Comparison of ENCODE assay signal across 8 cellular contexts in genomic region chr3:184314700-184315505, GRCh38. TPM values are rescaled to one million over a fixed set of nuclear protein-coding genes. Genes with fewer than 3 reads are reported as not detected.
DNase-seq lines count a peak whose midpoint lies in the region; ATAC-seq and TF ChIP-seq lines count a peak whose summit lies in the region.

No MANE protein-coding gene starts in this region.

- H2AK5ac ChIP-seq in trophoblast cell (ENCODE audit: low read length) = peak overlapping the region; percentile 99

- peak overlapping the region; percentile 95 for H3K27ac Mint-ChIP-seq in CD4-positive, alpha-beta T cell
- no peak overlapping the region for H3K27ac Mint-ChIP-seq in activated naive CD8-positive, alpha-beta T cell

- H3K36me3 ChIP-seq in trophoblast cell (ENCODE audit: control insufficient read depth in 1 of 2, insufficient read depth in 2 of 2, low read length in 2 of 2) = peaks cover 29 to 31% of the 10 kb centered on the region in 2 experiments

- H3K79me1 ChIP-seq in trophoblast cell (ENCODE audit: low read length) = peaks cover 12% of the 10 kb centered on the region

- no peak for TF ChIP-seq CTCF in CD4-positive, alpha-beta T cell (IDR thresholded peaks at IDR 0.05)

- peaks cover 34% of the 10 kb centered on the region for H3K36me3 Mint-ChIP-seq in CD4-positive, alpha-beta T cell (ENCODE audit: low read depth)
- H3K36me3 Mint-ChIP-seq in activated naive CD8-positive, alpha-beta T cell = peaks cover 13% of the 10 kb centered on the region

- POLR2A ChIA-PET in CD4-positive, alpha-beta T cell (lab: Charles Lee) = interaction anchor here (0.8 to 1.3 kb wide), 5 partner anchors 11 to 502 kb away, joined by 3 to 4 read pairs (median 3); partner anchors contain the start of gene FAM131A

- H3K18ac ChIP-seq in trophoblast cell (ENCODE audit: low read length) = peak overlapping the region; percentile 97

- peaks cover 38% of the 10 kb centered on the region for H3K79me2 ChIP-seq in trophoblast cell (ENCODE audit: control insufficient read depth, insufficient read depth, low read length, poor library complexity)

- H3K27me3 ChIP-seq in CD4-positive, alpha-beta T cell (ENCODE audit: control insufficient read depth, insufficient read depth, low read length) = no peaks in the 10 kb centered on the region
- no peaks in the 10 kb centered on the region for H3K27me3 ChIP-seq in trophoblast cell (ENCODE audit: insufficient read depth, low read length)

- H3K4me1 ChIP-seq in trophoblast cell (ENCODE audit: control insufficient read depth in 1 of 2, insufficient read depth in 2 of 2, low read length in 2 of 2) = peaks cover 14 to 15% of the 10 kb centered on the region in 2 experiments

- peak; percentile 37 to 68 (median 58) for DNase-seq in CD4-positive, alpha-beta T cell
- DNase-seq in Right ventricle myocardium superior (peak; percentile 92), trophoblast cell (peak; percentile 54 to 66), OCI-M2 (lab: John Stamatoyannopoulos, UW; ENCODE audit: unreplicated experiment) (no peak)

- peak overlapping the region; percentile 83 for H3K4me2 ChIP-seq in trophoblast cell (ENCODE audit: low read length)

- H3K9me3 Mint-ChIP-seq in CD4-positive, alpha-beta T cell = no peaks in the 10 kb centered on the region
- H3K9me3 Mint-ChIP-seq in activated naive CD8-positive, alpha-beta T cell (ENCODE audit: low read depth) = no peaks in the 10 kb centered on the region

- peak overlapping the region; percentile 90 for H2AFZ ChIP-seq in trophoblast cell (ENCODE audit: insufficient read depth, low read length, poor library complexity)

- peak overlapping the region; percentile 95 for H2BK120ac ChIP-seq in trophoblast cell (ENCODE audit: insufficient read depth, low read length, poor library complexity)

- H3K9ac ChIP-seq in trophoblast cell (ENCODE audit: low read length) = peak overlapping the region; percentile 90

- H3K14ac ChIP-seq in trophoblast cell (ENCODE audit: low read length) = peak overlapping the region; percentile 99

- peak overlapping the region; percentile 86 for H4K12ac ChIP-seq in trophoblast cell (ENCODE audit: low read depth, low read length)

- no peak overlapping the region for H3K23ac ChIP-seq in trophoblast cell (ENCODE audit: low read length)

- peak; percentile 58 for ATAC-seq in CD4-positive, alpha-beta T cell (ENCODE audit: poor library complexity)
- ATAC-seq in GM19372 (IDR thresholded peaks at IDR 0.05; ENCODE audit: low read depth, unreplicated experiment) (peak; percentile 43), HG03439 (IDR thresholded peaks at IDR 0.05; ENCODE audit: unreplicated experiment) (peak; percentile 34), Right ventricle myocardium superior (ENCODE audit: poor library complexity) (peak; percentile 79)

- peak overlapping the region; percentile 84 for H3K27ac ChIP-seq in CD4-positive, alpha-beta T cell (ENCODE audit: low read depth, low read length)
- peak overlapping the region; percentile 93 for H3K27ac ChIP-seq in trophoblast cell (ENCODE audit: low read depth, low read length)

- H3K4me3 Mint-ChIP-seq in CD4-positive, alpha-beta T cell = peak overlapping the region; percentile 94
- peak overlapping the region; percentile 88 for H3K4me3 Mint-ChIP-seq in activated naive CD8-positive, alpha-beta T cell

- peak overlapping the region; percentile 92 for H2BK5ac ChIP-seq in trophoblast cell (ENCODE audit: low read depth, low read length, poor library complexity)

- H3K4me3 ChIP-seq in trophoblast cell (ENCODE audit: low read depth, low read length) = peak overlapping the region; percentile 88

- H4K91ac ChIP-seq in trophoblast cell (ENCODE audit: low read depth, low read length) = peak overlapping the region; percentile 99

- H3K4ac ChIP-seq in trophoblast cell (ENCODE audit: low read depth, low read length) = peak overlapping the region; percentile 100

- no peak overlapping the region for H2BK12ac ChIP-seq in trophoblast cell (ENCODE audit: low read length)

- peak; percentile 0; the same call in 1 of the 2 replicates for TF ChIP-seq POLR2A in Raji (IDR thresholded peaks at IDR 0.05; ENCODE audit: insufficient read depth, low read depth, low read length)

- CTCF ChIA-PET in CD4-positive, alpha-beta T cell (lab: Charles Lee) = no interaction called here

- H4K8ac ChIP-seq in trophoblast cell (ENCODE audit: low read depth, low read length) = peak overlapping the region; percentile 94

- intact Hi-C loops in CD4-positive, alpha-beta T cell (cut with DNase I, micrococcal nuclease) = loop anchor here (1.0 to 5.0 kb wide), 4 partner anchors 16 to 298 kb away; partner anchors contain the start of genes PSMD2 (in 2 of the 2), ABCC5 (in 1 of the 2) and ABCF3 (in 1 of the 2)
- intact Hi-C loops in Right ventricle myocardium superior (cut with DNase I) = no loop called here

- H3K27me3 Mint-ChIP-seq in CD4-positive, alpha-beta T cell = no peaks in the 10 kb centered on the region
- no peaks in the 10 kb centered on the region for H3K27me3 Mint-ChIP-seq in activated naive CD8-positive, alpha-beta T cell

- no peaks in the 10 kb centered on the region for H3K9me3 ChIP-seq in CD4-positive, alpha-beta T cell (ENCODE audit: control insufficient read depth, low read length)
- peaks cover 3% of the 10 kb centered on the region for H3K9me3 ChIP-seq in trophoblast cell (ENCODE audit: insufficient read depth, low read depth, low read length)

- peaks cover 27% of the 10 kb centered on the region for H3K4me1 Mint-ChIP-seq in CD4-positive, alpha-beta T cell (ENCODE audit: low read depth)
- H3K4me1 Mint-ChIP-seq in activated naive CD8-positive, alpha-beta T cell (ENCODE audit: low read depth) = peaks cover 30% of the 10 kb centered on the region

- no CpG with 5 or more reads among the region's 86 CpGs for WGBS in trophoblast cell (ENCODE audit: extremely low coverage, insufficient coverage, insufficient read length)

RNA-seq across cellular contexts. Expression of gene EIF4G1, which starts 0.5 kb away (rescaled TPM):
- 100 to 1,000 TPM; 211 to 217 TPM for total RNA-seq in CD4-positive, alpha-beta T cell
- total RNA-seq in Right ventricle myocardium superior = 254 TPM
- 441 and 461 TPM in 2 replicates for polyA plus RNA-seq in trophoblast cell (2013)

RNA-seq across cellular contexts. Expression of gene PSMD2, which starts 15.9 kb away (rescaled TPM):
- total RNA-seq in CD4-positive, alpha-beta T cell = 100 to 1,000 TPM; 159 TPM
- 237 TPM for total RNA-seq in Right ventricle myocardium superior
- 221 and 224 TPM in 2 replicates for polyA plus RNA-seq in trophoblast cell (2013)

RNA-seq across cellular contexts. Expression of gene FAM131A, which starts 22.5 kb away (rescaled TPM):
- total RNA-seq in CD4-positive, alpha-beta T cell = 10 to 100 TPM; 10.4 to 11.0 TPM
- total RNA-seq in Right ventricle myocardium superior = 36.3 TPM
- polyA plus RNA-seq in trophoblast cell (2013) = 25.1 and 28.3 TPM in 2 replicates

RNA-seq across cellular contexts. Expression of gene ECE2, which starts 39.1 kb away (rescaled TPM):
- total RNA-seq in CD4-positive, alpha-beta T cell = not detected
- total RNA-seq in Right ventricle myocardium superior = not detected
- polyA plus RNA-seq in trophoblast cell (2013) = not detected in 2 replicates

RNA-seq across cellular contexts. Expression of gene CLCN2, which starts 46.5 kb away (rescaled TPM):
- 1 to 10 TPM; 3.2 to 3.5 TPM for total RNA-seq in CD4-positive, alpha-beta T cell
- total RNA-seq in Right ventricle myocardium superior = 1.9 TPM
- polyA plus RNA-seq in trophoblast cell (2013) = 7.0 and 7.3 TPM in 2 replicates
